Comparison of ENCODE assay signal across 13 cellular contexts in genomic region chr10:49360271-49361177, GRCh38. TPM values are rescaled to one million over a fixed set of nuclear protein-coding genes. Genes with fewer than 3 reads are reported as not detected.
A peak's percentile ranks its signal among the peaks of the same experiment; 100 is the strongest.
DNase-seq lines count a peak whose midpoint lies in the region; ATAC-seq, FAIRE-seq and TF ChIP-seq lines count a peak whose summit lies in the region.
"Had no signal": no experiment of that assay in that cellular context is flagged by ENCODE, and none has a peak within 500 bp of the region (broad histone marks: within the 10 kb centered on the region; RNA-seq: fewer than 3 reads in every experiment).

No MANE protein-coding gene starts in this region.

- no peak for TF ChIP-seq POLR2A in K562 (conservative IDR thresholded peaks at IDR 0.05)

- TF ChIP-seq EP300 in K562 (IDR thresholded peaks at IDR 0.05; ENCODE audit: low read length): no peak

- no peak for TF ChIP-seq CTCF in K562 (IDR thresholded peaks at IDR 0.05 in 2 of 3, conservative IDR thresholded peaks at IDR 0.05 in 1 of 3; ENCODE audit: insufficient read depth in 2 of 3, low read depth in 1 of 3, low read length in 3 of 3)
- TF ChIP-seq CTCF in D721Med (IDR thresholded peaks at IDR 0.05; ENCODE audit: insufficient read depth, missing control alignments): no peak

- peak; percentile 30 for DNase-seq in activated CD8-positive, alpha-beta memory T cell treated with anti-CD3 and anti-CD28 coated beads, Interleukin-2, amount 10 ng/mL, durations not matched to agents 7 days and 5 days
- DNase-seq in activated CD8-positive, alpha-beta memory T cell treated with anti-CD3 and anti-CD28 coated beads, Interleukin-2, amount 50 U/mL, for 48 hours: no peak
- DNase-seq in K562 (ENCODE audit: extremely low read depth in 1 of 4, low spot score in 3 of 4) (no peak), left lobe of liver (ENCODE audit: low spot score) (no peak), aorta (peak; percentile 58 to 74), HEK293T (ENCODE audit: extremely low spot score) (no peak), D721Med (ENCODE audit: insufficient read length, low spot score) (no peak)
- DNase-seq: KBM-7 had no signal

- H3K9me1 ChIP-seq in K562 (ENCODE audit: control insufficient read depth, insufficient read depth, low read length): peaks cover 3% of the 10 kb centered on the region

- H3K9ac ChIP-seq in K562 (ENCODE audit: insufficient read depth in 1 of 2, low read depth in 2 of 2, low read length in 2 of 2): peak overlapping the region in 1 of 2 experiments; percentile 2; a peak in 1 of 4 replicates

- H3K9me3 Mint-ChIP-seq in activated CD8-positive, alpha-beta memory T cell treated with anti-CD3 and anti-CD28 coated beads, Interleukin-2, amount 10 ng/mL, durations not matched to agents 7 days and 5 days (ENCODE audit: low read depth): no peaks in the 10 kb centered on the region
- H3K9me3 Mint-ChIP-seq: stimulated activated effector memory CD8-positive, alpha-beta T cell treated with anti-CD3 and anti-CD28 coated beads, Interleukin-12 subunit alpha, Interleukin-12 subunit beta, amount 100 ng/mL, for 72 hours had no signal

- H3K9me3 ChIP-seq in K562 (replicated peaks; ENCODE audit: control insufficient read depth, insufficient read depth, low read depth, low read length) (no peaks in the 10 kb centered on the region), aorta (ENCODE audit: control insufficient read depth, low read length) (no peaks in the 10 kb centered on the region)
- H3K9me3 ChIP-seq: adrenal gland had no signal

- H3K79me2 ChIP-seq in K562 (ENCODE audit: control insufficient read depth, insufficient read depth, low read length): no peaks in the 10 kb centered on the region

- no peak overlapping the region for H3K27ac Mint-ChIP-seq in activated CD8-positive, alpha-beta memory T cell treated with anti-CD3 and anti-CD28 coated beads, Interleukin-2, amount 10 ng/mL, durations not matched to agents 7 days and 5 days
- H3K27ac Mint-ChIP-seq: stimulated activated effector memory CD8-positive, alpha-beta T cell treated with anti-CD3 and anti-CD28 coated beads, Interleukin-12 subunit alpha, Interleukin-12 subunit beta, amount 100 ng/mL, for 72 hours had no signal

- intact Hi-C loops in K562 (cut with micrococcal nuclease): no loop called here
- intact Hi-C loops in aorta (cut with DNase I): no loop called here

- WGBS in K562 (ENCODE audit: insufficient coverage, low coverage, missing lambda C conversion rate): 13% methylated on average over 15 of the region's 15 CpGs
- WGBS in aorta, 2 donors: 49 to 50% methylated on average over 15 of the region's 15 CpGs

- CTCF ChIA-PET in activated CD8-positive, alpha-beta memory T cell treated with anti-CD3 and anti-CD28 coated beads, Interleukin-2, amount 10 ng/mL, durations not matched to agents 7 days and 5 days (lab: Charles Lee): interaction anchor here (1.7 kb wide), 1 partner anchor 151 kb away, joined by 4 read pairs; no protein-coding TSS in a partner anchor
- CTCF ChIA-PET in K562 (lab: Yijun Ruan, JAX; ENCODE audit: low intra/inter-chr PET ratio) (interaction anchor here (1.2 kb wide), 1 partner anchor 322 kb away, joined by 3 read pairs; no protein-coding TSS in a partner anchor), HEK293T (lab: Yijun Ruan, JAX) (no interaction called here)

- no TSS peak for BruUV-seq in K562 (replicated peaks; lab: Mats Ljungman, UMichigan)

- no peak for TF ChIP-seq RAD21 in K562 (CRISPR knock-in tag; conservative IDR thresholded peaks at IDR 0.05 in 1 of 2, IDR thresholded peaks at IDR 0.05 in 1 of 2)

- H3K27me3 ChIP-seq in K562 (ENCODE audit: control insufficient read depth in 2 of 2, insufficient read depth in 2 of 2, low read length in 2 of 2) (peaks cover 39 to 51% of the 10 kb centered on the region in 2 experiments), aorta (ENCODE audit: control insufficient read depth in 1 of 2, insufficient read depth in 2 of 2, low read length in 1 of 2) (no peaks in the 10 kb centered on the region)
- H3K27me3 ChIP-seq: adrenal gland had no signal

- FAIRE-seq in K562 (lab: Jason Lieb, UNC): no peak
- FAIRE-seq in D721Med (lab: Jason Lieb, UNC): no peak

- peaks cover 6% of the 10 kb centered on the region for H3K4me1 Mint-ChIP-seq in activated CD8-positive, alpha-beta memory T cell treated with anti-CD3 and anti-CD28 coated beads, Interleukin-2, amount 10 ng/mL, durations not matched to agents 7 days and 5 days

- peaks cover 0 to 5% of the 10 kb centered on the region in 2 experiments; a peak in 1 of 5 replicates for H3K4me1 ChIP-seq in K562 (replicated peaks in 1 of 2; ENCODE audit: control insufficient read depth in 2 of 2, insufficient read depth in 2 of 2, low read length in 2 of 2)
- H3K4me1 ChIP-seq in aorta (ENCODE audit: control insufficient read depth in 1 of 2, insufficient read depth in 2 of 2, low read length in 2 of 2): no peaks in the 10 kb centered on the region
- H3K4me1 ChIP-seq: adrenal gland had no signal

- H3K36me3 ChIP-seq in K562 (ENCODE audit: control insufficient read depth, insufficient read depth, low read length): no peaks in the 10 kb centered on the region
- H3K36me3 ChIP-seq in aorta (ENCODE audit: control insufficient read depth in 1 of 2, insufficient read depth in 2 of 2, low read length in 1 of 2): no peaks in the 10 kb centered on the region
- H3K36me3 ChIP-seq: adrenal gland had no signal

- no peaks in the 10 kb centered on the region for H3K36me3 Mint-ChIP-seq in activated CD8-positive, alpha-beta memory T cell treated with anti-CD3 and anti-CD28 coated beads, Interleukin-2, amount 10 ng/mL, durations not matched to agents 7 days and 5 days
- H3K36me3 Mint-ChIP-seq: stimulated activated effector memory CD8-positive, alpha-beta T cell treated with anti-CD3 and anti-CD28 coated beads, Interleukin-12 subunit alpha, Interleukin-12 subunit beta, amount 100 ng/mL, for 72 hours had no signal

- H3K27ac ChIP-seq in K562 (ENCODE audit: extremely low read depth, low read depth, low read length) (no peak overlapping the region), aorta (ENCODE audit: low read depth in 1 of 2, low read length in 2 of 2) (no peak overlapping the region)
- H3K27ac ChIP-seq: adrenal gland had no signal

- H3K4me3 Mint-ChIP-seq in activated CD8-positive, alpha-beta memory T cell treated with anti-CD3 and anti-CD28 coated beads, Interleukin-2, amount 10 ng/mL, durations not matched to agents 7 days and 5 days: no peak overlapping the region
- H3K4me3 Mint-ChIP-seq: stimulated activated effector memory CD8-positive, alpha-beta T cell treated with anti-CD3 and anti-CD28 coated beads, Interleukin-12 subunit alpha, Interleukin-12 subunit beta, amount 100 ng/mL, for 72 hours had no signal

- H3K4me3 ChIP-seq in K562 (no peak overlapping the region), aorta (ENCODE audit: low read length in 2 of 2) (no peak overlapping the region)
- H3K4me3 ChIP-seq: adrenal gland had no signal

- peak overlapping the region; percentile 12; the same call in 1 of the 2 replicates for H2AFZ ChIP-seq in K562 (ENCODE audit: low read depth, low read length)

- H4K20me1 ChIP-seq in K562 (replicated peaks; ENCODE audit: control insufficient read depth, insufficient read depth, low read length): 0 out of 2 replicates have a peak, but pooled peaks cover 3% of the 10 kb centered on the region

- in situ Hi-C loops in K562 (cut with MboI): no loop called here

- H3K27me3 Mint-ChIP-seq in activated CD8-positive, alpha-beta memory T cell treated with anti-CD3 and anti-CD28 coated beads, Interleukin-2, amount 10 ng/mL, durations not matched to agents 7 days and 5 days: peaks cover 13% of the 10 kb centered on the region

- H3K4me2 ChIP-seq in K562 (ENCODE audit: insufficient read depth, low read length): no peak overlapping the region

- no peak for ATAC-seq in activated CD8-positive, alpha-beta memory T cell treated with anti-CD3 and anti-CD28 coated beads, Interleukin-2, amount 10 ng/mL, durations not matched to agents 7 days and 5 days
- ATAC-seq in K562: peak; percentile 9; the same call in 1 of the 3 replicates
- ATAC-seq in left lobe of liver: peak; percentile 19
- ATAC-seq in aorta (ENCODE audit: low FRiP score): peak; percentile 57
- no peak for ATAC-seq in HG03097 (IDR thresholded peaks at IDR 0.05; ENCODE audit: low FRiP score, unreplicated experiment)
- ATAC-seq: stimulated activated effector memory CD8-positive, alpha-beta T cell treated with anti-CD3 and anti-CD28 coated beads, Interleukin-12 subunit alpha, Interleukin-12 subunit beta, amount 100 ng/mL, for 72 hours had no signal

- POLR2A ChIA-PET in K562 (lab: Yijun Ruan, JAX) (interaction anchor here (0.6 to 1.0 kb wide), 2 partner anchors 62 to 256 kb away, joined by 3 to 4 read pairs; no protein-coding TSS in a partner anchor), HEK293T (lab: Yijun Ruan, JAX) (no interaction called here)

TF ChIP-seq in K562, 482 proteins besides CTCF, POLR2A, EP300 and RAD21 (continues in another document):
- no peak for TF ChIP-seq NRF1 (conservative IDR thresholded peaks at IDR 0.05 in 1 of 2, IDR thresholded peaks at IDR 0.05 in 1 of 2)

TF ChIP-seq in HEK293T, 16 proteins besides CTCF, POLR2A, EP300 and RAD21 (continues in another document):
- TF ChIP-seq ARNT (IDR thresholded peaks at IDR 0.05) (no peak), ZNF384 (IDR thresholded peaks at IDR 0.05) (no peak), FOXK2 (IDR thresholded peaks at IDR 0.05) (no peak)

RNA-seq across cellular contexts. Expression of gene DRGX, which starts 35.4 kb away (rescaled TPM):
- not detected for total RNA-seq in activated CD8-positive, alpha-beta memory T cell treated with anti-CD3 and anti-CD28 coated beads, Interleukin-2, amount 10 ng/mL, durations not matched to agents 7 days and 5 days
- total RNA-seq in K562 (2011; cell fraction: chromatin; rRNA removed; ENCODE audit: low replicate concordance): not detected in 2 replicates
- not detected in 2 replicates for total RNA-seq in K562 (2011; cell fraction: nucleolus; rRNA removed)
- total RNA-seq in K562 (2011; cell fraction: nucleoplasm; rRNA removed): not detected in 2 replicates
- total RNA-seq in K562 (2014; rRNA removed): not detected in 2 replicates
- not detected in 2 replicates for total RNA-seq in K562 (2014; rRNA removed; fragmentation: Illumina TruSeq; extraction: Trizol)
- not detected in 2 replicates for total RNA-seq in K562 (2015; rRNA removed; fragmentation: Illumina TruSeq; extraction: Trizol)
- total RNA-seq in K562 (2021): not detected in 2 replicates
- not detected in 2 replicates for polyA plus RNA-seq in K562 (2011; rRNA removed)
- polyA plus RNA-seq in K562 (2011; cell fraction: cytosol; rRNA removed): not detected in 2 replicates
- polyA plus RNA-seq in K562 (2011; cell fraction: nucleus; rRNA removed): not detected in 2 replicates
- polyA plus RNA-seq in K562 (2012): 0.17 TPM in 1 of 2 replicates, not detected in the other
- not detected in 2 replicates for polyA plus RNA-seq in K562 (2014; fragmentation: Illumina TruSeq; extraction: Trizol)
- not detected for polyA plus RNA-seq in K562 (2014; fragmentation: Nextera tagmentation; extraction: Ambion mirVana)
- not detected in 2 replicates for polyA plus RNA-seq in K562 (2014; rRNA removed)
- polyA minus RNA-seq in K562 (2011; rRNA and poly(A)+ RNA removed): not detected in 2 replicates
- not detected in 2 replicates for polyA minus RNA-seq in K562 (2011; cell fraction: cytosol; rRNA and poly(A)+ RNA removed)
- polyA minus RNA-seq in K562 (2011; cell fraction: nucleus; rRNA and poly(A)+ RNA removed): not detected in 2 replicates
- total RNA-seq in left lobe of liver: not detected
- total RNA-seq in aorta: not detected
- not detected for polyA plus RNA-seq in aorta
- total RNA-seq: H4; T-helper 1 cell treated with Interleukin-12 subunit alpha and Interleukin-12 subunit beta and Interleukin-4 antibody, amounts not matched to agents 30 ng/mL and 1 ng/mL, for 36 hours had no signal

Comparison
In these comparisons a context has a peak if more than half of its experiments do, and no peak if none do; other contexts are left out.
1. DNase-seq: peak in activated CD8-positive, alpha-beta memory T cell treated with anti-CD3 and anti-CD28 coated beads, Interleukin-2, amount 10 ng/mL, durations not matched to agents 7 days and 5 days (single experiment) and aorta (2 of 2); none in activated CD8-positive, alpha-beta memory T cell treated with anti-CD3 and anti-CD28 coated beads, Interleukin-2, amount 50 U/mL, for 48 hours (single experiment), K562 (0 of 4), left lobe of liver (single experiment), HEK293T (single experiment) and D721Med (single experiment).
2. ATAC-seq: peak in K562 (single experiment), left lobe of liver (single experiment) and aorta (single experiment); none in activated CD8-positive, alpha-beta memory T cell treated with anti-CD3 and anti-CD28 coated beads, Interleukin-2, amount 10 ng/mL, durations not matched to agents 7 days and 5 days (single experiment) and HG03097 (single experiment).